In genomic region chr12:48917857-48918537, GRCh38 we compare ENCODE assay signal across 12 cellular contexts.
DNase-seq lines count a peak whose midpoint lies in the region; ATAC-seq and TF ChIP-seq lines count a peak whose summit lies in the region.
"Had no signal": no experiment of that assay in that cellular context is flagged by ENCODE, and none has a peak within 500 bp of the region (broad histone marks: within the 10 kb centered on the region; RNA-seq: fewer than 3 reads in every experiment).

No MANE protein-coding gene starts in this region.

- DNase-seq in T-helper 2 cell treated with Interferon-gamma antibody and Interleukin-4, amounts not matched to agents 5 μg/mL and 100 μg/mL, for 36 hours (ENCODE audit: low spot score) = no peak
- DNase-seq in activated naive CD4-positive, alpha-beta T cell treated with anti-CD3 and anti-CD28 coated beads, Interleukin-2, amount 50 U/mL, for 16 hours = peak; percentile 37
- DNase-seq in stimulated activated CD8-positive, alpha-beta memory T cell treated with anti-CD3 and anti-CD28 coated beads, Interleukin-4, amount 100 ng/mL, for 48 hours = peak; percentile 32
- DNase-seq in NCI-H2107 (lab: John Stamatoyannopoulos, UW) (no peak), globus pallidus (ENCODE audit: low spot score) (no peak)
- DNase-seq: NCI-H226, SK-N-SH had no signal

- no peak overlapping the region for H3K4me3 ChIP-seq in KMS-11 (IDR thresholded peaks at IDR 0.05; ENCODE audit: insufficient read depth, low read depth, low read length)
- H3K4me3 ChIP-seq: ascending aorta had no signal

- H3K4me2 ChIP-seq in KMS-11 = peak overlapping the region; percentile 52
- H3K4me2 ChIP-seq: SK-N-SH had no signal

- H3K4me1 ChIP-seq in KMS-11 (ENCODE audit: low read depth, poor library complexity, severe bottlenecking) = peaks cover 16% of the 10 kb centered on the region
- H3K4me1 ChIP-seq: ascending aorta had no signal

- no peaks in the 10 kb centered on the region for H3K79me2 ChIP-seq in KMS-11 (ENCODE audit: insufficient read depth, low read depth)

- no peaks in the 10 kb centered on the region for H4K20me1 ChIP-seq in KMS-11 (ENCODE audit: insufficient read depth)

- no peak overlapping the region for H3K9ac ChIP-seq in KMS-11
- H3K9ac ChIP-seq: SK-N-SH had no signal

- H3K9me3 Mint-ChIP-seq in T-helper 2 cell treated with Interferon-gamma antibody and Interleukin-4, amounts not matched to agents 5 μg/mL and 100 μg/mL, for 36 hours = no peaks in the 10 kb centered on the region

- ATAC-seq in GM21717 (IDR thresholded peaks at IDR 0.05; ENCODE audit: unreplicated experiment) (no peak), HG03442 (IDR thresholded peaks at IDR 0.05; ENCODE audit: unreplicated experiment) (no peak)
- ATAC-seq: esophagus mucosa had no signal

- H3K27ac ChIP-seq in KMS-11 = peak overlapping the region; percentile 25; the same call in 1 of the 2 replicates
- H3K27ac ChIP-seq: ascending aorta had no signal

- H3K4me3 Mint-ChIP-seq in T-helper 2 cell treated with Interferon-gamma antibody and Interleukin-4, amounts not matched to agents 5 μg/mL and 100 μg/mL, for 36 hours = peak overlapping the region; percentile 86

- H3K4me1 Mint-ChIP-seq in T-helper 2 cell treated with Interferon-gamma antibody and Interleukin-4, amounts not matched to agents 5 μg/mL and 100 μg/mL, for 36 hours (ENCODE audit: low read depth) = peaks cover 26% of the 10 kb centered on the region

- no peak for TF ChIP-seq CTCF in KMS-11 (conservative IDR thresholded peaks at IDR 0.05; ENCODE audit: low read depth, low read length)

- H3K27me3 ChIP-seq in KMS-11 (ENCODE audit: insufficient read depth, low read depth) = no peaks in the 10 kb centered on the region
- H3K27me3 ChIP-seq: ascending aorta had no signal

- no peaks in the 10 kb centered on the region for H3K27me3 Mint-ChIP-seq in T-helper 2 cell treated with Interferon-gamma antibody and Interleukin-4, amounts not matched to agents 5 μg/mL and 100 μg/mL, for 36 hours (ENCODE audit: low read depth)

- H3K36me3 ChIP-seq in KMS-11 (ENCODE audit: insufficient read depth) = no peaks in the 10 kb centered on the region
- H3K36me3 ChIP-seq: ascending aorta had no signal

- H3K36me3 Mint-ChIP-seq in T-helper 2 cell treated with Interferon-gamma antibody and Interleukin-4, amounts not matched to agents 5 μg/mL and 100 μg/mL, for 36 hours (ENCODE audit: low read depth) = peaks cover 21% of the 10 kb centered on the region

- H3K27ac Mint-ChIP-seq in T-helper 2 cell treated with Interferon-gamma antibody and Interleukin-4, amounts not matched to agents 5 μg/mL and 100 μg/mL, for 36 hours = peak overlapping the region; percentile 68

- H2AFZ ChIP-seq in KMS-11 (ENCODE audit: low read depth) = no peak overlapping the region

Comparison
In these comparisons a context has a peak if more than half of its experiments do, and no peak if none do; other contexts are left out.
1. DNase-seq: peak in activated naive CD4-positive, alpha-beta T cell treated with anti-CD3 and anti-CD28 coated beads, Interleukin-2, amount 50 U/mL, for 16 hours (single experiment) and stimulated activated CD8-positive, alpha-beta memory T cell treated with anti-CD3 and anti-CD28 coated beads, Interleukin-4, amount 100 ng/mL, for 48 hours (single experiment); none in T-helper 2 cell treated with Interferon-gamma antibody and Interleukin-4, amounts not matched to agents 5 μg/mL and 100 μg/mL, for 36 hours (single experiment), NCI-H2107 (single experiment) and globus pallidus (single experiment).